In the genomic region with DNA sequence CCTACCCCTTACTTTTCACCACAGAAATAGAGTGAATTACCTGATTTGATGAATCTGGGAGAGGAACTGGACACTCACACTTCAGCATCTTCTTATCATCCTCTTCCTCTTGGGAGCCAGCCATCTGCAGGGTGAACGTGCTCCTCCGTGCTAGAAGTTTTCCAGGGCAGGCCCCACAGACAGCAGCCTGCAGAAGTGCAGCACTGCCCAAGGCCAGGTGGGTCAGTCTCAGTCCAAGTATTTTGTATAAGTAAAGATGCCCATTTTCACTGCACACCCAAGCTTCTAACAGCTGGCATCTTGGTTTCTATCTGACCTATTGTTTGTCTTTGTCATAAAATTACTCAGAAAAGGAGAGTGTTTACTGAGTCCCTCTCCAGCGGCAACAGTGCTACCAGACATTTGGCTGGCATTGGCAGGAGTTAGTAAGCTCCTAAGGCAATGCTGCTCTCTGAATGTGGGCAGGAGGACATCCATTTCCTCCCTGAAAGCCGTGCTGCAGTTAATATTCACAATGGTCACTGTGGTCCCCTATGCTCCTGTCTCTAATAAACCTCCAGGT, we compare ENCODE assay signal across 18 cellular contexts.
DNase-seq lines count a peak whose midpoint lies in the region; ATAC-seq and TF ChIP-seq lines count a peak whose summit lies in the region.
"Had no signal": no experiment of that assay in that cellular context is flagged by ENCODE, and none has a peak within 500 bp of the region (broad histone marks: within the 10 kb centered on the region; RNA-seq: fewer than 3 reads in every experiment).

No MANE protein-coding gene starts in this region.

- no peaks in the 10 kb centered on the region for H3K27me3 Mint-ChIP-seq in CD4-positive, alpha-beta memory T cell
- H3K27me3 Mint-ChIP-seq: IgD-negative memory B cell had no signal

- H3K27me3 ChIP-seq in ACC112 (ENCODE audit: insufficient read depth, low read length) (no peaks in the 10 kb centered on the region), osteoblast (ENCODE audit: insufficient read depth, low read length) (no peaks in the 10 kb centered on the region)
- no peaks in the 10 kb centered on the region for H3K27me3 ChIP-seq in CD4-positive, alpha-beta memory T cell (ENCODE audit: insufficient read depth, low read length)
- H3K27me3 ChIP-seq: BE2C had no signal

- no peak for TF ChIP-seq CTCF in VCaP (conservative IDR thresholded peaks at IDR 0.05)
- no peak for TF ChIP-seq CTCF in osteoblast (IDR thresholded peaks at IDR 0.05; ENCODE audit: extremely low read depth, low read depth, low read length)

- no peak overlapping the region for H3K4me2 ChIP-seq in osteoblast (ENCODE audit: insufficient read depth, low read length)

- H2AFZ ChIP-seq in ACC112 (ENCODE audit: low read length, unreplicated experiment) (no peak overlapping the region), osteoblast (ENCODE audit: low read length) (peak overlapping the region; percentile 68)

- H3K36me3 Mint-ChIP-seq in CD4-positive, alpha-beta memory T cell: no peaks in the 10 kb centered on the region

- H3K4me1 ChIP-seq in ACC112 (ENCODE audit: control insufficient read depth, insufficient read depth, low read length, unreplicated experiment): peaks cover 35% of the 10 kb centered on the region
- peaks cover 37% of the 10 kb centered on the region for H3K4me1 ChIP-seq in osteoblast (ENCODE audit: insufficient read depth, low read length)
- no peaks in the 10 kb centered on the region for H3K4me1 ChIP-seq in CD4-positive, alpha-beta memory T cell (ENCODE audit: insufficient read depth, low read length)
- H3K4me1 ChIP-seq: BE2C had no signal

- H3K9me3 ChIP-seq in osteoblast (ENCODE audit: low read depth, low read length): no peaks in the 10 kb centered on the region
- no peaks in the 10 kb centered on the region for H3K9me3 ChIP-seq in CD4-positive, alpha-beta memory T cell (ENCODE audit: control insufficient read depth in 1 of 2, low read length in 2 of 2)
- H3K9me3 ChIP-seq: BE2C had no signal

- H3K79me2 ChIP-seq in ACC112 (ENCODE audit: control insufficient read depth, insufficient read depth, low read length, unreplicated experiment): no peaks in the 10 kb centered on the region
- no peaks in the 10 kb centered on the region for H3K79me2 ChIP-seq in osteoblast (ENCODE audit: insufficient read depth, low read length)

- no peak overlapping the region for H3K27ac Mint-ChIP-seq in CD4-positive, alpha-beta memory T cell
- H3K27ac Mint-ChIP-seq: CD8-positive, alpha-beta memory T cell; IgD-negative memory B cell had no signal

- H3K4me3 ChIP-seq in ACC112 (ENCODE audit: low read depth, low read length) (no peak overlapping the region), osteoblast (ENCODE audit: insufficient read depth, low read length) (no peak overlapping the region)
- no peak overlapping the region for H3K4me3 ChIP-seq in CD4-positive, alpha-beta memory T cell (ENCODE audit: low read length in 2 of 2)

- peak overlapping the region; percentile 99 for H3K27ac ChIP-seq in ACC112 (ENCODE audit: low read depth, low read length)
- H3K27ac ChIP-seq in VCaP: peak overlapping the region; percentile 45
- H3K27ac ChIP-seq in osteoblast (ENCODE audit: low read depth, low read length): peak overlapping the region; percentile 55
- H3K27ac ChIP-seq in CD4-positive, alpha-beta memory T cell (ENCODE audit: low read depth, low read length): no peak overlapping the region

- peaks cover 11% of the 10 kb centered on the region; the same call in 1 of the 2 replicates for H3K36me3 ChIP-seq in ACC112 (ENCODE audit: insufficient read depth, low read length)
- H3K36me3 ChIP-seq in osteoblast (ENCODE audit: insufficient read depth, low read length): no peaks in the 10 kb centered on the region
- no peaks in the 10 kb centered on the region for H3K36me3 ChIP-seq in CD4-positive, alpha-beta memory T cell (ENCODE audit: insufficient read depth, low read length)
- H3K36me3 ChIP-seq: BE2C had no signal

- no peaks in the 10 kb centered on the region for H3K4me1 Mint-ChIP-seq in CD4-positive, alpha-beta memory T cell
- H3K4me1 Mint-ChIP-seq: CD8-positive, alpha-beta memory T cell; IgD-negative memory B cell had no signal

- H4K20me1 ChIP-seq in osteoblast (ENCODE audit: insufficient read depth, low read length): no peaks in the 10 kb centered on the region

- H3K9me3 Mint-ChIP-seq in CD4-positive, alpha-beta memory T cell: peaks cover 0 to 20% (median 13%) of the 10 kb centered on the region in 8 donors

- POLR2A ChIA-PET in CD4-positive, alpha-beta memory T cell (lab: Charles Lee; ENCODE audit: partially characterized antibody): no interaction called here

- peak; percentile 4 for DNase-seq in H4 (ENCODE audit: low spot score)
- DNase-seq in osteoblast (ENCODE audit: insufficient read length, low spot score, missing footprints): no peak
- DNase-seq in AG08396 (ENCODE audit: low spot score): no peak
- DNase-seq in CD4-positive, alpha-beta memory T cell: no peak
- DNase-seq: ACHN; BE2C; CD8-positive, alpha-beta memory T cell; H7; NCI-H1417; NCI-H2029; NCI-H2171 treated with DMSO at 0.1 percent for 48 hours; NCI-H510A treated with DMSO at 0.1 percent for 48 hours; OCI-M1 had no signal

- ATAC-seq in HG03139 (IDR thresholded peaks at IDR 0.05; ENCODE audit: unreplicated experiment): no peak
- ATAC-seq in GM21717 (IDR thresholded peaks at IDR 0.05; ENCODE audit: unreplicated experiment): no peak

- CTCF ChIA-PET in CD4-positive, alpha-beta memory T cell (lab: Charles Lee; ENCODE audit: partially characterized antibody): no interaction called here

- intact Hi-C loops in CD4-positive, alpha-beta memory T cell (cut with micrococcal nuclease): no loop called here

- no peak overlapping the region for H3K4me3 Mint-ChIP-seq in CD4-positive, alpha-beta memory T cell
- H3K4me3 Mint-ChIP-seq: CD8-positive, alpha-beta memory T cell; IgD-negative memory B cell had no signal
